ENCODE assay signal across 8 cellular contexts in genomic region chr10:102645388-102645740, GRCh38. TPM values are rescaled to one million over a fixed set of nuclear protein-coding genes. Genes with fewer than 3 reads are reported as not detected.
A peak's percentile ranks its signal among the peaks of the same experiment; 100 is the strongest.
DNase-seq lines count a peak whose midpoint lies in the region; ATAC-seq and TF ChIP-seq lines count a peak whose summit lies in the region.

No MANE protein-coding gene starts in this region.

- POLR2A ChIA-PET in HEK293T (lab: Yijun Ruan, JAX) = interaction anchor here (0.9 to 3.1 kb wide), 16 partner anchors 8 to 225 kb away, joined by 3 to 24 read pairs (median 6); partner anchors contain the start of genes ACTR1A, ARL3, FBXL15 and SFXN2
- POLR2A ChIA-PET in RWPE1 (lab: Yijun Ruan, JAX; ENCODE audit: low non-redundant PET) = interaction anchor here (0.5 to 1.0 kb wide), 4 partner anchors 16 to 681 kb away, joined by 3 to 16 read pairs (median 4); no protein-coding TSS in a partner anchor

- H3K9me3 Mint-ChIP-seq in progenitor cell of endocrine pancreas (ENCODE audit: low read depth) = no peaks in the 10 kb centered on the region

- H3K27me3 Mint-ChIP-seq in progenitor cell of endocrine pancreas = no peaks in the 10 kb centered on the region

- intact Hi-C loops in right cardiac atrium (cut with DNase I) = loop anchor here in 2 of 4 donors (5.0 kb wide), 2 partner anchors 48 to 67 kb away; partner anchors contain the start of genes ARL3 (in 1 of the 2) and SFXN2 (in 1 of the 2)

- H3K4me3 ChIP-seq in AG10803 (ENCODE audit: low read length) = peak overlapping the region; percentile 97
- H3K4me3 ChIP-seq in right cardiac atrium (ENCODE audit: low read length) = peak overlapping the region; percentile 93

- under 1% methylated on average over 12 of the region's 12 CpGs for WGBS in right cardiac atrium

- H3K4me1 ChIP-seq in right cardiac atrium (ENCODE audit: control insufficient read depth, insufficient read depth, low read length) = peaks cover 28% of the 10 kb centered on the region

- peaks cover 33% of the 10 kb centered on the region for H3K4me1 Mint-ChIP-seq in progenitor cell of endocrine pancreas (ENCODE audit: low read depth)

- H3K27me3 ChIP-seq in right cardiac atrium (ENCODE audit: control insufficient read depth, insufficient read depth) = no peaks in the 10 kb centered on the region

- no peaks in the 10 kb centered on the region for H3K36me3 Mint-ChIP-seq in progenitor cell of endocrine pancreas (ENCODE audit: insufficient read depth)

- peak overlapping the region; percentile 100 for H3K27ac ChIP-seq in RWPE1
- peak overlapping the region; percentile 99 for H3K27ac ChIP-seq in angular gyrus (ENCODE audit: low read depth, low read length)
- peak overlapping the region; percentile 98 for H3K27ac ChIP-seq in right cardiac atrium (ENCODE audit: low read length)

- CTCF ChIA-PET in HEK293T (lab: Yijun Ruan, JAX) = interaction anchor here (0.9 kb wide), 1 partner anchor 11 kb away, joined by 3 read pairs; no protein-coding TSS in a partner anchor
- CTCF ChIA-PET in RWPE1 (lab: Yijun Ruan, JAX) = interaction anchor here (0.6 to 1.4 kb wide), 8 partner anchors 30 to 518 kb away, joined by 3 to 9 read pairs (median 3); partner anchors contain the start of genes ARL3 and SFXN2

- no peaks in the 10 kb centered on the region for H3K9me3 ChIP-seq in right cardiac atrium (ENCODE audit: control insufficient read depth, low read length)

- ATAC-seq in right cardiac atrium (peak; percentile 0 to 4), HG03432 (IDR thresholded peaks at IDR 0.05; ENCODE audit: unreplicated experiment) (no peak), GM19452 (IDR thresholded peaks at IDR 0.05; ENCODE audit: unreplicated experiment) (no peak)

- peak overlapping the region; percentile 96 for H3K27ac Mint-ChIP-seq in progenitor cell of endocrine pancreas

- TF ChIP-seq CTCF in AG10803 (conservative IDR thresholded peaks at IDR 0.05; ENCODE audit: low read length) (no peak), RWPE1 (conservative IDR thresholded peaks at IDR 0.05; ENCODE audit: low read depth) (no peak), progenitor cell of endocrine pancreas (IDR thresholded peaks at IDR 0.05; ENCODE audit: unreplicated experiment) (no peak)

- H3K4me3 Mint-ChIP-seq in progenitor cell of endocrine pancreas (ENCODE audit: low read depth) = peak overlapping the region; percentile 94

- no peak for DNase-seq in AG10803 (ENCODE audit: low read depth)
- DNase-seq in HEK293T (ENCODE audit: extremely low spot score) = no peak
- no peak for DNase-seq in RWPE1 (ENCODE audit: low spot score)
- peak; percentile 70 to 88 (median 87) for DNase-seq in right cardiac atrium
- DNase-seq in progenitor cell of endocrine pancreas (ENCODE audit: low spot score, unreplicated experiment) = peak; percentile 47

TF ChIP-seq in HEK293T, 16 proteins besides CTCF, POLR2A, EP300 and RAD21:
- no peak for TF ChIP-seq TARDBP (IDR thresholded peaks at IDR 0.05)
- peak; percentile 33; the same call in 1 of the 2 replicates for TF ChIP-seq FOXM1 (IDR thresholded peaks at IDR 0.05; ENCODE audit: borderline replicate concordance)
- TF ChIP-seq PKNOX1 (IDR thresholded peaks at IDR 0.05) = 0 out of 2 replicates have a peak, but pooled peaks have one; percentile 45
- TF ChIP-seq CTBP1 (IDR thresholded peaks at IDR 0.05; ENCODE audit: borderline replicate concordance) = no peak

RNA-seq across cellular contexts. Expression of gene TRIM8, which starts 1.1 kb away (rescaled TPM):
- total RNA-seq in right cardiac atrium (100 to 1,000 TPM; 104 to 120 (median 109) TPM), progenitor cell of endocrine pancreas (66.1 and 69.1 TPM in 2 replicates)
- polyA plus RNA-seq in right cardiac atrium = 71.4 TPM

Comparison
In these comparisons a context has a peak if more than half of its experiments do, and no peak if none do; other contexts are left out.
1. DNase-seq: peak in right cardiac atrium (3 of 3) and progenitor cell of endocrine pancreas (single experiment); none in AG10803 (single experiment), HEK293T (single experiment) and RWPE1 (single experiment).
2. ATAC-seq: peak in right cardiac atrium (2 of 2); none in HG03432 (single experiment) and GM19452 (single experiment).
3. Peak in every context shown above with its lines, with median percentiles within 50 percentile points of each other: H3K27ac ChIP-seq.